In the genomic region with DNA sequence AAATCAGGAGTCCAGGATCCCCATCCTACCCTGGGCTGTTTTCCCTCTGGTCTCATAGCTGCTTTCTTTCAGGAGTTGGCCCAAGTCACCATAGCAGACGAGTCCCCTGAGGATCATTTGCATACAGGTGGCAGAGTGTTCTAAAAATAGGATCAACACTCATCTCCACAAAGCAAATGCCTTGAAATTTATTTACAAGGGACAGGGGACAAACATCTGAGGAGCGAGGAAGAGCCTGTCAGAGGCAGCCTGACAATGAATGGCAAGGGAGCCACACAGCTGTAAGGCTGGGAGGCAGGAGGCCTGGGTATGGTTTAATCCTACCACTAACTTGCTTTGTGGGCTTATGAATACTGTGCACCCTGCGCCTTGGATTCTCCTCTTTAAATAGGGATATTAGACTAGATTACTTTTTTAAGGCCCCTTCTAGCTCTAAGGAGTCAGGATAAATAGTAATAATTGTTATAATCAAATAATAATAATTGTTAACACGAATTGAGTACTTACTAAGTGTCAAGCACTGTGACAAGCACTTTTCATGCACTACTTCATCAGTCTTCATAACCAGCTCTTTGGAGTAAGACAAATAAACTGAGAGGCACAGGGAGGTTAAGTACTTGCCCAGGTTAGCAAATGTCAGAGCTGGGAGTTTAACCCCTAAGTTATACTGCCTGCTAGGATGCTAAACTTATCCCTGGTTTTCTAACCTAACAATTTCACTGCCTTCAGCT, we compare ENCODE assay signal across 14 cellular contexts. TPM values are rescaled to one million over a fixed set of nuclear protein-coding genes. Genes with fewer than 3 reads are reported as not detected.
DNase-seq lines count a peak whose midpoint lies in the region; ATAC-seq and TF ChIP-seq lines count a peak whose summit lies in the region.
"Had no signal": no experiment of that assay in that cellular context is flagged by ENCODE, and none has a peak within 500 bp of the region (broad histone marks: within the 10 kb centered on the region; RNA-seq: fewer than 3 reads in every experiment).

No MANE protein-coding gene starts in this region.

- 88% methylated on average over 4 of the region's 4 CpGs; no CpG with 5 or more reads in 1 of the 2 experiments for WGBS in endodermal cell (ENCODE audit: insufficient coverage in 1 of 2, insufficient read length in 1 of 2), 2 experiments

- intact Hi-C loops in sciatic nerve (cut with DNase I) (no loop called here), tibial artery (cut with DNase I; ENCODE audit: low total_unique reads) (no loop called here), PC-3 (cut with micrococcal nuclease) (loop anchor here (5.0 kb wide), 1 partner anchor 46 kb away; no protein-coding TSS in a partner anchor)

- H3K36me3 ChIP-seq in endodermal cell (ENCODE audit: control insufficient read depth, insufficient read depth, low read length), result peaks cover 46% of the 10 kb centered on the region
- no peaks in the 10 kb centered on the region for H3K36me3 ChIP-seq in tibial artery
- no peaks in the 10 kb centered on the region for H3K36me3 ChIP-seq in PC-3 (ENCODE audit: low read depth, low read length)

- H4K20me1 ChIP-seq in PC-3 (ENCODE audit: low read length), result no peaks in the 10 kb centered on the region

- H3K4me3 ChIP-seq in endodermal cell (ENCODE audit: low read length) (no peak overlapping the region), tibial artery (no peak overlapping the region), PC-3 (ENCODE audit: low read length) (no peak overlapping the region)
- H3K4me3 ChIP-seq: smooth muscle cell had no signal

- no peaks in the 10 kb centered on the region for H3K9me3 Mint-ChIP-seq in endodermal cell
- H3K9me3 Mint-ChIP-seq: CD8-positive, alpha-beta T cell; dendritic cell treated with granulocyte-macrophage colony-stimulating factor and Interleukin-4, amounts not matched to agents 40 ng/mL and 50 ng/mL, for 4 days had no signal

- no peaks in the 10 kb centered on the region for H3K79me2 ChIP-seq in PC-3 (ENCODE audit: low read length)

- DNase-seq in DMS79 (lab: John Stamatoyannopoulos, UW), result peak; percentile 91
- peak; percentile 95 for DNase-seq in NCI-H2107 (lab: John Stamatoyannopoulos, UW)
- DNase-seq in endodermal cell, result no peak
- no peak for DNase-seq in sciatic nerve (ENCODE audit: low spot score)
- no peak for DNase-seq in tibial artery
- DNase-seq in PC-3, result no peak
- DNase-seq: activated gamma-delta T cell treated with Interleukin-2 at 50 U/mL for 16 hours; CD8-positive, alpha-beta T cell; WERI-Rb-1 had no signal

- H3K27ac ChIP-seq in endodermal cell (ENCODE audit: low read depth, low read length) (peak overlapping the region; percentile 33), tibial artery (no peak overlapping the region), PC-3 (ENCODE audit: low read length) (no peak overlapping the region)
- H3K27ac ChIP-seq: WERI-Rb-1 had no signal

- H3K4me1 Mint-ChIP-seq in endodermal cell, result peaks cover 54% of the 10 kb centered on the region

- no peak for TF ChIP-seq CTCF in endodermal cell (conservative IDR thresholded peaks at IDR 0.05)
- TF ChIP-seq CTCF in tibial artery (IDR thresholded peaks at IDR 0.05), result no peak
- TF ChIP-seq CTCF in PC-3 (conservative IDR thresholded peaks at IDR 0.05; ENCODE audit: low read depth, low read length), result no peak

- H2AFZ ChIP-seq in PC-3 (ENCODE audit: low read length), result no peak overlapping the region

- H3K9ac ChIP-seq in endodermal cell (ENCODE audit: extremely low read depth, low read length, poor library complexity, severe bottlenecking) (no peak overlapping the region), PC-3 (ENCODE audit: low read length) (no peak overlapping the region)

- H3K27me3 ChIP-seq in endodermal cell (ENCODE audit: control insufficient read depth, insufficient read depth, low read length, poor library complexity, severe bottlenecking), result no peaks in the 10 kb centered on the region
- peaks cover 0 to 12% of the 10 kb centered on the region in 2 donors for H3K27me3 ChIP-seq in tibial artery
- H3K27me3 ChIP-seq in PC-3 (ENCODE audit: low read length), result no peaks in the 10 kb centered on the region

- peak; percentile 54 for ATAC-seq in HG02678 (IDR thresholded peaks at IDR 0.05; ENCODE audit: unreplicated experiment)
- ATAC-seq in GM19351 (IDR thresholded peaks at IDR 0.05; ENCODE audit: unreplicated experiment), result no peak
- no peak for ATAC-seq in sciatic nerve
- no peak for ATAC-seq in PC-3
- ATAC-seq: CD8-positive, alpha-beta T cell; Panc1 had no signal

- no peaks in the 10 kb centered on the region for H3F3A ChIP-seq in PC-3 (ENCODE audit: low read length, unreplicated experiment)

- no peak overlapping the region for H3K4me2 ChIP-seq in PC-3 (ENCODE audit: low read length)
- H3K4me2 ChIP-seq: smooth muscle cell had no signal

- H3K4me1 ChIP-seq in endodermal cell (ENCODE audit: control insufficient read depth, insufficient read depth, low read length) (peaks cover 15% of the 10 kb centered on the region), tibial artery (no peaks in the 10 kb centered on the region), PC-3 (ENCODE audit: insufficient read depth, low read length) (no peaks in the 10 kb centered on the region; the same call in 1 of the 2 replicates)

- peak overlapping the region; percentile 79 for H3K27ac Mint-ChIP-seq in endodermal cell
- H3K27ac Mint-ChIP-seq: CD8-positive, alpha-beta T cell; dendritic cell treated with granulocyte-macrophage colony-stimulating factor and Interleukin-4, amounts not matched to agents 40 ng/mL and 50 ng/mL, for 4 days had no signal

- no TSS peak for BruUV-seq in PC-3 (replicated peaks; lab: Mats Ljungman, UMichigan)

- no peaks in the 10 kb centered on the region for H3K27me3 Mint-ChIP-seq in endodermal cell (ENCODE audit: insufficient read depth)

- POLR2A ChIA-PET in PC-3 (lab: Charles Lee; ENCODE audit: unreplicated experiment), result no interaction called here

- peaks cover 53% of the 10 kb centered on the region for H3K36me3 Mint-ChIP-seq in endodermal cell (ENCODE audit: low read depth)
- H3K36me3 Mint-ChIP-seq: CD8-positive, alpha-beta T cell had no signal

- H3K4me3 Mint-ChIP-seq in endodermal cell, result no peak overlapping the region
- H3K4me3 Mint-ChIP-seq: CD8-positive, alpha-beta T cell; dendritic cell treated with granulocyte-macrophage colony-stimulating factor and Interleukin-4, amounts not matched to agents 40 ng/mL and 50 ng/mL, for 4 days had no signal

- CTCF ChIA-PET in PC-3 (lab: Charles Lee), result no interaction called here

- H3K9me2 ChIP-seq in PC-3 (replicated peaks; ENCODE audit: low read length), result no peaks in the 10 kb centered on the region

- H3K9me3 ChIP-seq in endodermal cell (ENCODE audit: control insufficient read depth, low read length) (peaks cover 9% of the 10 kb centered on the region), tibial artery (no peaks in the 10 kb centered on the region), PC-3 (ENCODE audit: low read length) (no peaks in the 10 kb centered on the region)

RNA-seq across cellular contexts. Expression of a gene that starts 34.5 kb away (rescaled TPM):
- 10 to 100 TPM; 58.1 to 66.0 TPM for total RNA-seq in endodermal cell
- 14.6 TPM for polyA plus RNA-seq in endodermal cell (2013, experiment 1 of 2)
- polyA plus RNA-seq in endodermal cell (2013, experiment 2 of 2), result 16.6 TPM
- 0.22 TPM for total RNA-seq in sciatic nerve
- total RNA-seq in PC-3 (2014; rRNA removed), result 4.5 and 5.0 TPM in 2 replicates
- total RNA-seq: CD8-positive, alpha-beta T cell had no signal

Comparison
In these comparisons a context has a peak if more than half of its experiments do, and no peak if none do; other contexts are left out.
1. DNase-seq: peak in DMS79 (single experiment) and NCI-H2107 (single experiment); none in endodermal cell (single experiment), sciatic nerve (single experiment), tibial artery (0 of 2) and PC-3 (single experiment).